Comparison of ENCODE assay signal across 7 cellular contexts in genomic region chr5:6712136-6712581, GRCh38. TPM values are rescaled to one million over a fixed set of nuclear protein-coding genes. Genes with fewer than 3 reads are reported as not detected.
DNase-seq lines count a peak whose midpoint lies in the region; ATAC-seq and TF ChIP-seq lines count a peak whose summit lies in the region.

No MANE protein-coding gene starts in this region.

- POLR2A ChIA-PET in activated CD4-positive, alpha-beta memory T cell treated with anti-CD3 and anti-CD28 coated beads, Interleukin-2, amount 10 ng/mL, durations not matched to agents 7 days and 5 days (lab: Charles Lee), result interaction anchor here (0.9 to 5.3 kb wide), 8 partner anchors 10 to 120 kb away, joined by 3 to 63 read pairs (median 4); partner anchors contain the start of genes NSUN2 and SRD5A1

- no peaks in the 10 kb centered on the region for H3K9me3 Mint-ChIP-seq in activated CD4-positive, alpha-beta memory T cell treated with anti-CD3 and anti-CD28 coated beads, Interleukin-2, amount 10 ng/mL, durations not matched to agents 7 days and 5 days

- peaks cover 6% of the 10 kb centered on the region for H3K27me3 Mint-ChIP-seq in activated CD4-positive, alpha-beta memory T cell treated with anti-CD3 and anti-CD28 coated beads, Interleukin-2, amount 10 ng/mL, durations not matched to agents 7 days and 5 days

- H2BK5ac ChIP-seq in mesenchymal stem cell (ENCODE audit: low read depth, low read length, poor library complexity, severe bottlenecking), result peak overlapping the region; percentile 66

- WGBS in mesenchymal stem cell, result under 1% methylated on average over 37 of the region's 37 CpGs
- WGBS in stomach, 5 donors, result 0 to 2% (median 0%) methylated on average over 23 to 37 of the region's 37 CpGs

- no peaks in the 10 kb centered on the region for H3K27me3 ChIP-seq in effector memory CD4-positive, alpha-beta T cell (replicated peaks; ENCODE audit: control insufficient read depth, insufficient read depth, low read length, poor library complexity, severe bottlenecking)
- no peaks in the 10 kb centered on the region for H3K27me3 ChIP-seq in mesenchymal stem cell (ENCODE audit: control insufficient read depth in 1 of 2, insufficient read depth in 1 of 2, low read length in 2 of 2)
- no peaks in the 10 kb centered on the region for H3K27me3 ChIP-seq in stomach

- TF ChIP-seq CTCF in GM12865 (IDR thresholded peaks at IDR 0.05; ENCODE audit: insufficient read depth, low read depth, low read length, missing control alignments), result peak; percentile 6
- TF ChIP-seq CTCF in stomach (IDR thresholded peaks at IDR 0.05), result no peak

- TF ChIP-seq EP300 in stomach (IDR thresholded peaks at IDR 0.05), result no peak

- peak overlapping the region in 1 of 2 experiments; percentile 96 for H3K14ac ChIP-seq in mesenchymal stem cell (ENCODE audit: low read length in 2 of 2)

- peaks cover 35% of the 10 kb centered on the region for H3K4me1 Mint-ChIP-seq in activated CD4-positive, alpha-beta memory T cell treated with anti-CD3 and anti-CD28 coated beads, Interleukin-2, amount 10 ng/mL, durations not matched to agents 7 days and 5 days

- peak overlapping the region in 1 of 2 experiments; percentile 29 for H2BK12ac ChIP-seq in mesenchymal stem cell (ENCODE audit: low read length in 2 of 2)

- intact Hi-C loops in stomach (cut with DNase I; ENCODE audit: low total_unique reads), result no loop called here

- H3K4me1 ChIP-seq in effector memory CD4-positive, alpha-beta T cell (ENCODE audit: control insufficient read depth, insufficient read depth, low read length, poor library complexity, severe bottlenecking), result peaks cover 22% of the 10 kb centered on the region
- H3K4me1 ChIP-seq in mesenchymal stem cell (ENCODE audit: control insufficient read depth, insufficient read depth, low read depth, low read length) (peaks cover 29% of the 10 kb centered on the region), stomach (peaks cover 27 to 38% (median 34%) of the 10 kb centered on the region in 4 donors)

- DNase-seq in GM12865 (ENCODE audit: low read depth) (peak; percentile 82), NCI-H69 (lab: John Stamatoyannopoulos, UW) (peak; percentile 74), mesenchymal stem cell (peak; percentile 84), stomach (peak; percentile 50)
- peak; percentile 66 for DNase-seq in activated CD4-positive, alpha-beta memory T cell treated with anti-CD3 and anti-CD28 coated beads, Interleukin-2, amount 10 ng/mL, durations not matched to agents 7 days and 5 days
- DNase-seq in effector memory CD4-positive, alpha-beta T cell, result peak; percentile 8 to 29 (median 29)

- no peak overlapping the region for H2BK15ac ChIP-seq in mesenchymal stem cell (ENCODE audit: low read depth, poor library complexity, severe bottlenecking)

- peak overlapping the region; percentile 66 for H2BK120ac ChIP-seq in mesenchymal stem cell (ENCODE audit: low read depth, low read length)

- no peaks in the 10 kb centered on the region for H3K9me3 ChIP-seq in effector memory CD4-positive, alpha-beta T cell (ENCODE audit: control insufficient read depth, low read length)
- H3K9me3 ChIP-seq in mesenchymal stem cell (ENCODE audit: control insufficient read depth, low read length) (no peaks in the 10 kb centered on the region), stomach (no peaks in the 10 kb centered on the region)

- TF ChIP-seq POLR2A in stomach (IDR thresholded peaks at IDR 0.05), result no peak

- no peaks in the 10 kb centered on the region for H3K79me1 ChIP-seq in mesenchymal stem cell (replicated peaks; ENCODE audit: low read length, poor library complexity, severe bottlenecking)

- H3K4me3 ChIP-seq in GM12865 (ENCODE audit: low read depth, low read length), result peak overlapping the region; percentile 81
- peak overlapping the region; percentile 91 for H3K4me3 ChIP-seq in effector memory CD4-positive, alpha-beta T cell (ENCODE audit: insufficient read depth, low read depth, low read length, poor library complexity, severe bottlenecking)
- peak overlapping the region; percentile 89 to 92 for H3K4me3 ChIP-seq in mesenchymal stem cell (ENCODE audit: insufficient read depth in 1 of 2, low read depth in 1 of 2, low read length in 2 of 2)
- peak overlapping the region; percentile 56 to 94 (median 70) for H3K4me3 ChIP-seq in stomach

- peak overlapping the region; percentile 92 for H3K27ac Mint-ChIP-seq in activated CD4-positive, alpha-beta memory T cell treated with anti-CD3 and anti-CD28 coated beads, Interleukin-2, amount 10 ng/mL, durations not matched to agents 7 days and 5 days

- CTCF ChIA-PET in activated CD4-positive, alpha-beta memory T cell treated with anti-CD3 and anti-CD28 coated beads, Interleukin-2, amount 10 ng/mL, durations not matched to agents 7 days and 5 days (lab: Charles Lee), result interaction anchor here (1.3 to 1.8 kb wide), 2 partner anchors 79 to 81 kb away, joined by 4 to 8 read pairs; partner anchors contain the start of genes NSUN2 and SRD5A1

- peak overlapping the region in 1 of 2 experiments; percentile 94 for H3K23ac ChIP-seq in mesenchymal stem cell (ENCODE audit: low read length in 2 of 2)

- H4K91ac ChIP-seq in mesenchymal stem cell (ENCODE audit: low read length), result peak overlapping the region; percentile 29

- H3K4me3 Mint-ChIP-seq in activated CD4-positive, alpha-beta memory T cell treated with anti-CD3 and anti-CD28 coated beads, Interleukin-2, amount 10 ng/mL, durations not matched to agents 7 days and 5 days, result peak overlapping the region; percentile 85

- peak overlapping the region; percentile 98 for H3K4me2 ChIP-seq in mesenchymal stem cell (ENCODE audit: low read length, poor library complexity, severe bottlenecking)

- H3K36me3 ChIP-seq in effector memory CD4-positive, alpha-beta T cell (ENCODE audit: control insufficient read depth, insufficient read depth, low read length), result no peaks in the 10 kb centered on the region
- H3K36me3 ChIP-seq in mesenchymal stem cell (ENCODE audit: control insufficient read depth in 1 of 2, insufficient read depth in 2 of 2, low read depth in 1 of 2, low read length in 2 of 2) (peaks cover 0 to 9% of the 10 kb centered on the region in 2 experiments), stomach (no peaks in the 10 kb centered on the region)

- peak overlapping the region; percentile 93 for H3K9ac ChIP-seq in mesenchymal stem cell (ENCODE audit: low read length)

- H3K4ac ChIP-seq in mesenchymal stem cell (ENCODE audit: low read depth in 1 of 2, low read length in 2 of 2), result peak overlapping the region in 1 of 2 experiments; percentile 71

- H4K8ac ChIP-seq in mesenchymal stem cell (ENCODE audit: low read length), result peak overlapping the region; percentile 76

- peaks cover 19% of the 10 kb centered on the region for H3K36me3 Mint-ChIP-seq in activated CD4-positive, alpha-beta memory T cell treated with anti-CD3 and anti-CD28 coated beads, Interleukin-2, amount 10 ng/mL, durations not matched to agents 7 days and 5 days (ENCODE audit: low read depth)

- ATAC-seq in HG02885 (IDR thresholded peaks at IDR 0.05; ENCODE audit: poor library complexity, unreplicated experiment), result peak; percentile 14

- peak overlapping the region; percentile 9 to 92 for H3K18ac ChIP-seq in mesenchymal stem cell (ENCODE audit: low read depth in 1 of 2, low read length in 2 of 2)

- peak overlapping the region; percentile 60 for H2AFZ ChIP-seq in mesenchymal stem cell (ENCODE audit: low read depth, low read length)

- H3K27ac ChIP-seq in effector memory CD4-positive, alpha-beta T cell (ENCODE audit: insufficient read depth, low read length, poor library complexity, severe bottlenecking), result peak overlapping the region; percentile 87
- H3K27ac ChIP-seq in mesenchymal stem cell (ENCODE audit: low read length, poor library complexity, severe bottlenecking) (peak overlapping the region; percentile 85), stomach (peak overlapping the region; percentile 89 to 99 (median 98))

- H2AK5ac ChIP-seq in mesenchymal stem cell (ENCODE audit: low read length, severe bottlenecking), result no peak overlapping the region

RNA-seq across cellular contexts. Expression of gene TENT4A, which starts 1.1 kb away (rescaled TPM):
- 10 to 100 TPM; 34.3 to 36.6 TPM for total RNA-seq in activated CD4-positive, alpha-beta memory T cell treated with anti-CD3 and anti-CD28 coated beads, Interleukin-2, amount 10 ng/mL, durations not matched to agents 7 days and 5 days
- polyA plus RNA-seq in mesenchymal stem cell (2013, experiment 1 of 2), result 18.7 TPM
- 19.1 TPM for polyA plus RNA-seq in mesenchymal stem cell (2013, experiment 2 of 2)
- total RNA-seq in stomach, result 10 to 100 TPM; 12.8 to 37.4 (median 27.2) TPM
- polyA plus RNA-seq in stomach, result 1 to 10 TPM; 3.5 to 8.4 (median 4.2) TPM

Comparison
In these comparisons a context has a peak if more than half of its experiments do, and no peak if none do; other contexts are left out.
1. Peak in every context shown above with its lines: DNase-seq, ATAC-seq, H3K4me3 ChIP-seq and H3K27ac ChIP-seq.
2. DNase-seq: peak in every context shown above with its lines; median percentile 84 in mesenchymal stem cell; 82 in GM12865; 74 in NCI-H69; 66 in activated CD4-positive, alpha-beta memory T cell treated with anti-CD3 and anti-CD28 coated beads, Interleukin-2, amount 10 ng/mL, durations not matched to agents 7 days and 5 days; 50 in stomach; 29 in effector memory CD4-positive, alpha-beta T cell.